ENCODE assay signal across 20 cellular contexts in the genomic region with DNA sequence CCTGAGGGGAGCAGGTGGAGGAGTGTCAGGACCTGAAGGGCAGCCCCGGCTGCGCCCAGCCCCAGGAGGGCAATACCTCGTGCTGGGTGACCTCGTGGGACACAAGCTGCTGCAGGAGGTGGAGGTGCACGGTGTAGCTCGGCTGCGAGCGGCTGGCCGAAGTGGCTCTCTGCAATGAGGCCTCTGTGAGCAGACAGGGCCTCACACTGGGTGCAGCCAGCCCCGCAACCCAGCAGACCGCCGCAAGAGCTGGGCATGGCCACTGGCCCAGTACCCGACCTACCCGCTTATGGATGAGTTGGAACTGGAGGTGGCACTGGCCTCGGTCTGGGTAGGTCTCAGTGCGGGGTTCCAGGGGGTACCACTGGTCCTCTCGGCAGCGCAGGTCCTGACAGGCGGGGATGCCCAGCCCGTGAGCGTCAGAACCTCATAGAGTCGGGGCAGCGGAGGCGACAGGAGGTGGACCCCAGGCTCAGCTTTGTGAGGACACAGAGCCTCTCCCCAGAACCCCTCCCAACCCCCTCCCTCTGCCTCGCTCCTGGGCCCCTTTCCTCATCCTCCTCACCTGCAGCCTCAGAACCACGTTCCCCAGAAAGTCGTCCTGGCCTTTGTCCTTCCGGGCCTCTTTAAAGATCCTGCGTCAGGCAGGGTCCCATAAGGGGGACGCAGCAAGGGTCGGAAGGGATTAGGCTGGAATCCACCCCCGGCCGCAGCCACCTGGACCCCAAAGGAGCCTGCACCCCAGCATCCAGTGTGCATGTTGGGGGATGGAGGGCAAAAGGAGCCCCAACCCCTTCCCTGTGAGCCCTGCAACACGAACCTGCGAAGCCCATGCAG.
"Had no signal": no experiment of that assay in that cellular context is flagged by ENCODE, and none has a peak within 500 bp of the region (broad histone marks: within the 10 kb centered on the region; RNA-seq: fewer than 3 reads in every experiment).

No MANE protein-coding gene starts in this region.

- H3K9me3 ChIP-seq: ascending aorta, gastrocnemius medialis, heart left ventricle, tibial nerve, uterus had no signal

- ATAC-seq: activated CD4-positive, alpha-beta T cell treated with anti-CD3 and anti-CD28 coated beads for 36 hours; activated CD8-positive, alpha-beta memory T cell treated with anti-CD3 and anti-CD28 coated beads, Interleukin-2, amount 10 ng/mL, durations not matched to agents 7 days and 5 days; esophagus mucosa; gastrocnemius medialis; heart left ventricle; left cardiac atrium; naive thymus-derived CD8-positive, alpha-beta T cell had no signal

- H3K4me3 ChIP-seq: ascending aorta, coronary artery, gastrocnemius medialis, heart left ventricle, tibial nerve, uterus had no signal

- FAIRE-seq: TTC549 had no signal

- H3K9me3 Mint-ChIP-seq: activated CD4-positive, alpha-beta memory T cell treated with anti-CD3 and anti-CD28 coated beads, Interleukin-2, amount 10 ng/mL, durations not matched to agents 7 days and 5 days; activated naive CD4-positive, alpha-beta T cell treated with anti-CD3 and anti-CD28 coated beads, Interleukin-2, amount 50 U/mL, for 24 hours; central memory CD8-positive, alpha-beta T cell; immature natural killer cell; naive thymus-derived CD8-positive, alpha-beta T cell; stimulated activated naive CD8-positive, alpha-beta T cell treated with anti-CD3 and anti-CD28 coated beads, Interleukin-15, Interleukin-2, amounts not matched to agents 100 ng/mL and 50 ng/mL, for 24 hours had no signal

- H3K27ac Mint-ChIP-seq: activated CD4-positive, alpha-beta T cell treated with anti-CD3 and anti-CD28 coated beads for 36 hours; activated naive CD4-positive, alpha-beta T cell treated with anti-CD3 and anti-CD28 coated beads, Interleukin-2, amount 50 U/mL, for 24 hours; stimulated activated naive CD8-positive, alpha-beta T cell treated with anti-CD3 and anti-CD28 coated beads, Interleukin-15, Interleukin-2, amounts not matched to agents 100 ng/mL and 50 ng/mL, for 24 hours had no signal

- H3K4me3 Mint-ChIP-seq: activated CD4-positive, alpha-beta memory T cell treated with anti-CD3 and anti-CD28 coated beads, Interleukin-2, amount 10 ng/mL, durations not matched to agents 7 days and 5 days; activated CD4-positive, alpha-beta T cell treated with anti-CD3 and anti-CD28 coated beads for 36 hours; activated CD8-positive, alpha-beta memory T cell treated with anti-CD3 and anti-CD28 coated beads, Interleukin-2, amount 10 ng/mL, durations not matched to agents 7 days and 5 days; activated naive CD4-positive, alpha-beta T cell treated with anti-CD3 and anti-CD28 coated beads, Interleukin-2, amount 50 U/mL, for 24 hours; central memory CD8-positive, alpha-beta T cell; stimulated activated naive CD8-positive, alpha-beta T cell treated with anti-CD3 and anti-CD28 coated beads, Interleukin-15, Interleukin-2, amounts not matched to agents 100 ng/mL and 50 ng/mL, for 24 hours had no signal

- H3K36me3 ChIP-seq: uterus had no signal

- DNase-seq: activated CD4-positive, alpha-beta memory T cell treated with anti-CD3 and anti-CD28 coated beads, Interleukin-2, amount 10 ng/mL, durations not matched to agents 7 days and 5 days; activated CD4-positive, alpha-beta T cell treated with anti-CD3 and anti-CD28 coated beads for 36 hours; activated CD8-positive, alpha-beta memory T cell treated with anti-CD3 and anti-CD28 coated beads, Interleukin-2, amount 10 ng/mL, durations not matched to agents 7 days and 5 days; gastrocnemius medialis; heart left ventricle; immature natural killer cell; left cardiac atrium; mesendoderm; naive thymus-derived CD8-positive, alpha-beta T cell; occipital lobe; retina; uterus had no signal

- H3K27ac ChIP-seq: ascending aorta, coronary artery, gastrocnemius medialis, heart left ventricle, tibial nerve, uterus had no signal

- H3K27me3 ChIP-seq: ascending aorta, gastrocnemius medialis, heart left ventricle, tibial nerve, uterus had no signal

- H3K27me3 Mint-ChIP-seq: activated CD4-positive, alpha-beta memory T cell treated with anti-CD3 and anti-CD28 coated beads, Interleukin-2, amount 10 ng/mL, durations not matched to agents 7 days and 5 days; activated CD4-positive, alpha-beta T cell treated with anti-CD3 and anti-CD28 coated beads for 36 hours; activated CD8-positive, alpha-beta memory T cell treated with anti-CD3 and anti-CD28 coated beads, Interleukin-2, amount 10 ng/mL, durations not matched to agents 7 days and 5 days; activated naive CD4-positive, alpha-beta T cell treated with anti-CD3 and anti-CD28 coated beads, Interleukin-2, amount 50 U/mL, for 24 hours; central memory CD8-positive, alpha-beta T cell; naive thymus-derived CD8-positive, alpha-beta T cell; stimulated activated naive CD8-positive, alpha-beta T cell treated with anti-CD3 and anti-CD28 coated beads, Interleukin-15, Interleukin-2, amounts not matched to agents 100 ng/mL and 50 ng/mL, for 24 hours had no signal

- H3K36me3 Mint-ChIP-seq: activated naive CD4-positive, alpha-beta T cell treated with anti-CD3 and anti-CD28 coated beads, Interleukin-2, amount 50 U/mL, for 24 hours had no signal
